ENCODE assay signal across 18 cellular contexts in the genomic region with DNA sequence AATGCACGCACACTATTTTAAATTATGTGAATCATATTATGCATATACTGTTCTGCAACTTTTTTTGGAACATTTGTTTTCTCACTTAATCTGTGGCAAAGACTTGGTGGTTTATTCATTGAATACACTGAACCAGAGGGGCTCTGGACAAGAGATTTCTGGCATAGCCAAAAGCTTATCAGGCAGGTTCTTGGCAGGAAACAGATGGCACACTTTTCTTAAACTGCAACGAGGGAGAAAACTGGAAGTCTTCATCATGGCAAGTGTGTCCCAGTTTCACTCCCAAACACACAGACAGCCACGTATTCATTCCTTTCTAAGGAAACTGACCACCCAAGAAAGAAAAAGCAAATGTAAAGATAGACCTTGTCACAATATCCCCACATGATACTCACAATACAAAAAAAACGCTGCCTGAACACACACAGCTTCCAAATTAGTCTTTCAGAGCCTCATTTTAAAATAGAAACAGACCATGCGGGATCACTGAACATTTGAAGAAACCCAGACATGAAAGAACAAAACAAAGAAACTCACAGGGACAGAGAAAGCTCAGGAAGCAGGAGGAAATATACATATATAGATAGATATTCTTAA. TPM values are rescaled to one million over a fixed set of nuclear protein-coding genes. Genes with fewer than 3 reads are reported as not detected.
DNase-seq lines count a peak whose midpoint lies in the region; ATAC-seq and TF ChIP-seq lines count a peak whose summit lies in the region.
"Had no signal": no experiment of that assay in that cellular context is flagged by ENCODE, and none has a peak within 500 bp of the region (broad histone marks: within the 10 kb centered on the region; RNA-seq: fewer than 3 reads in every experiment).

No MANE protein-coding gene starts in this region.

- H3K27ac Mint-ChIP-seq in activated CD4-positive, alpha-beta memory T cell treated with anti-CD3 and anti-CD28 coated beads for 36 hours, result no peak overlapping the region
- H3K27ac Mint-ChIP-seq: activated naive CD4-positive, alpha-beta T cell treated with anti-CD3 and anti-CD28 coated beads for 36 hours; CD4-positive, alpha-beta memory T cell had no signal

- peaks cover 4% of the 10 kb centered on the region for H3K27me3 Mint-ChIP-seq in activated CD4-positive, alpha-beta memory T cell treated with anti-CD3 and anti-CD28 coated beads for 36 hours

- no peak overlapping the region for H2BK5ac ChIP-seq in mesendoderm (ENCODE audit: low read length)

- H3K9me3 Mint-ChIP-seq in activated CD4-positive, alpha-beta memory T cell treated with anti-CD3 and anti-CD28 coated beads for 36 hours, result no peaks in the 10 kb centered on the region
- H3K9me3 Mint-ChIP-seq: activated naive CD4-positive, alpha-beta T cell treated with anti-CD3 and anti-CD28 coated beads for 36 hours; CD4-positive, alpha-beta memory T cell had no signal

- no peaks in the 10 kb centered on the region for H4K20me1 ChIP-seq in MM.1S (ENCODE audit: insufficient read depth, low read length)

- no peaks in the 10 kb centered on the region for H3K4me1 Mint-ChIP-seq in activated CD4-positive, alpha-beta memory T cell treated with anti-CD3 and anti-CD28 coated beads for 36 hours (ENCODE audit: low read depth)
- H3K4me1 Mint-ChIP-seq: CD4-positive, alpha-beta memory T cell had no signal

- no peak overlapping the region for H3K4ac ChIP-seq in mesendoderm (ENCODE audit: low read depth, low read length)

- H3K4me2 ChIP-seq in mesendoderm (ENCODE audit: low read length) (no peak overlapping the region), MM.1S (ENCODE audit: low read depth, low read length) (no peak overlapping the region)

- H3K23ac ChIP-seq in mesendoderm (ENCODE audit: low read length), result no peak overlapping the region

- H2BK120ac ChIP-seq in mesendoderm (ENCODE audit: low read depth, low read length), result no peak overlapping the region

- H3K4me3 ChIP-seq in heart left ventricle (peak overlapping the region in 5 of 12 donors; percentile 13 to 31 (median 17)), right atrium auricular region (no peak overlapping the region), mesendoderm (ENCODE audit: low read length) (no peak overlapping the region), thoracic aorta (peak overlapping the region; percentile 38), MM.1S (ENCODE audit: low read length) (no peak overlapping the region)
- H3K4me3 ChIP-seq: lower lobe of right lung, tibial nerve had no signal

- H3K4me3 Mint-ChIP-seq in activated CD4-positive, alpha-beta memory T cell treated with anti-CD3 and anti-CD28 coated beads for 36 hours, result no peak overlapping the region
- H3K4me3 Mint-ChIP-seq: activated naive CD4-positive, alpha-beta T cell treated with anti-CD3 and anti-CD28 coated beads for 36 hours; CD4-positive, alpha-beta memory T cell had no signal

- peak overlapping the region in 11 of 12 donors; percentile 24 to 76 (median 44) for H3K27ac ChIP-seq in heart left ventricle
- peak overlapping the region in 1 of 2 donors; percentile 40 for H3K27ac ChIP-seq in right atrium auricular region
- H3K27ac ChIP-seq in mesendoderm (ENCODE audit: low read depth, low read length), result no peak overlapping the region
- no peak overlapping the region for H3K27ac ChIP-seq in thoracic aorta
- no peak overlapping the region for H3K27ac ChIP-seq in MM.1S (ENCODE audit: low read length)
- H3K27ac ChIP-seq: lower lobe of right lung had no signal

- no peaks in the 10 kb centered on the region for H3K9me2 ChIP-seq in MM.1S (replicated peaks; ENCODE audit: insufficient read depth, low read length)

- H3K36me3 Mint-ChIP-seq in activated CD4-positive, alpha-beta memory T cell treated with anti-CD3 and anti-CD28 coated beads for 36 hours, result no peaks in the 10 kb centered on the region
- H3K36me3 Mint-ChIP-seq: brain; CD4-positive, alpha-beta memory T cell had no signal

- H3K27me3 ChIP-seq in heart left ventricle, result no peaks in the 10 kb centered on the region
- H3K27me3 ChIP-seq in right atrium auricular region, result no peaks in the 10 kb centered on the region
- no peaks in the 10 kb centered on the region for H3K27me3 ChIP-seq in mesendoderm (ENCODE audit: insufficient read depth, low read length, poor library complexity)
- H3K27me3 ChIP-seq in thoracic aorta (replicated peaks; ENCODE audit: insufficient read depth), result no peaks in the 10 kb centered on the region
- H3K27me3 ChIP-seq in MM.1S (replicated peaks; ENCODE audit: insufficient read depth, low read length), result no peaks in the 10 kb centered on the region
- H3K27me3 ChIP-seq: tibial nerve had no signal

- H3K56ac ChIP-seq in mesendoderm (ENCODE audit: low read length), result no peak overlapping the region

- no peak for TF ChIP-seq POLR2A in heart left ventricle (IDR thresholded peaks at IDR 0.05)

- H3K79me1 ChIP-seq in mesendoderm (ENCODE audit: low read length), result no peaks in the 10 kb centered on the region

- H3K36me3 ChIP-seq in heart left ventricle (no peaks in the 10 kb centered on the region), right atrium auricular region (no peaks in the 10 kb centered on the region), mesendoderm (ENCODE audit: control insufficient read depth, insufficient read depth, low read length) (no peaks in the 10 kb centered on the region), thoracic aorta (no peaks in the 10 kb centered on the region), MM.1S (replicated peaks; ENCODE audit: insufficient read depth, low read length) (no peaks in the 10 kb centered on the region)
- H3K36me3 ChIP-seq: lower lobe of right lung, tibial nerve had no signal

- DNase-seq in heart left ventricle (no peak), right atrium auricular region (ENCODE audit: low spot score) (no peak), astrocyte of the hippocampus (ENCODE audit: low read depth, low spot score) (peak; percentile 39), mesendoderm (no peak), thoracic aorta (ENCODE audit: low spot score) (no peak), AG08396 (ENCODE audit: low spot score) (no peak), MM.1S (no peak)
- DNase-seq in activated CD4-positive, alpha-beta memory T cell treated with anti-CD3 and anti-CD28 coated beads for 36 hours, result no peak
- DNase-seq: activated CD8-positive, alpha-beta memory T cell treated with anti-CD3 and anti-CD28 coated beads, Interleukin-2, amount 50 U/mL, for 48 hours; activated naive CD4-positive, alpha-beta T cell treated with anti-CD3 and anti-CD28 coated beads for 36 hours; CD4-positive, alpha-beta memory T cell; effector CD4-positive, alpha-beta T cell; lower lobe of right lung; NCI-H2081 treated with DMSO at 0.1 percent for 48 hours; NCI-H774; RPMI8226 had no signal

- H3F3A ChIP-seq in MM.1S (ENCODE audit: insufficient read depth, low read length), result no peaks in the 10 kb centered on the region

- ATAC-seq in heart left ventricle, result peak in 3 of 4 donors; percentile 39 to 51 (median 42)
- ATAC-seq in thoracic aorta (ENCODE audit: insufficient number of reproducible peaks, low FRiP score, low read depth), result no peak
- ATAC-seq: lower lobe of right lung had no signal

- no peak overlapping the region for H4K8ac ChIP-seq in mesendoderm (ENCODE audit: low read depth, low read length)

- H4K5ac ChIP-seq in mesendoderm (ENCODE audit: low read length), result no peak overlapping the region

- TF ChIP-seq CTCF in heart left ventricle (IDR thresholded peaks at IDR 0.05) (no peak), right atrium auricular region (IDR thresholded peaks at IDR 0.05) (no peak), thoracic aorta (IDR thresholded peaks at IDR 0.05) (no peak), MM.1S (IDR thresholded peaks at IDR 0.05; ENCODE audit: low read length) (no peak)

- no peak overlapping the region for H2AK5ac ChIP-seq in mesendoderm (ENCODE audit: low read length)

- H3K9me3 ChIP-seq in heart left ventricle, result peaks cover 0 to 3% (median 0%) of the 10 kb centered on the region in 12 donors
- H3K9me3 ChIP-seq in right atrium auricular region, result no peaks in the 10 kb centered on the region
- H3K9me3 ChIP-seq in thoracic aorta, result no peaks in the 10 kb centered on the region
- no peaks in the 10 kb centered on the region for H3K9me3 ChIP-seq in MM.1S (replicated peaks; ENCODE audit: insufficient read depth, low read length)
- H3K9me3 ChIP-seq: lower lobe of right lung had no signal

- POLR2A ChIA-PET in activated CD4-positive, alpha-beta memory T cell treated with anti-CD3 and anti-CD28 coated beads for 36 hours (lab: Charles Lee), result no interaction called here

- H3K79me2 ChIP-seq in mesendoderm (ENCODE audit: control insufficient read depth, insufficient read depth, low read length), result no peaks in the 10 kb centered on the region
- no peaks in the 10 kb centered on the region for H3K79me2 ChIP-seq in MM.1S (ENCODE audit: low read length)

- H3K4me1 ChIP-seq in heart left ventricle (peaks cover 0 to 12% (median 6%) of the 10 kb centered on the region in 12 donors), right atrium auricular region (no peaks in the 10 kb centered on the region), mesendoderm (ENCODE audit: control insufficient read depth, low read depth, low read length) (no peaks in the 10 kb centered on the region), thoracic aorta (ENCODE audit: control insufficient read depth in 1 of 2, low read depth in 2 of 2) (peaks cover 2 to 7% of the 10 kb centered on the region in 2 donors), MM.1S (ENCODE audit: low read length) (no peaks in the 10 kb centered on the region)
- H3K4me1 ChIP-seq: lower lobe of right lung had no signal

- H2BK15ac ChIP-seq in mesendoderm (replicated peaks; ENCODE audit: low read depth), result no peak overlapping the region

- intact Hi-C loops in heart left ventricle (cut with DNase I), result no loop called here
- intact Hi-C loops in activated CD4-positive, alpha-beta memory T cell treated with anti-CD3 and anti-CD28 coated beads for 36 hours (cut with micrococcal nuclease), result no loop called here

- 17 to 20% (median 18%) methylated on average over 5 of the region's 5 CpGs for WGBS in heart left ventricle, 4 donors
- no CpG with 5 or more reads among the region's 5 CpGs for WGBS in mesendoderm (ENCODE audit: extremely low coverage, insufficient coverage, low lambda C conversion rate)

- H3K18ac ChIP-seq in mesendoderm (ENCODE audit: low read length), result peak overlapping the region; percentile 45

- H3K9ac ChIP-seq in mesendoderm (ENCODE audit: low read length), result no peak overlapping the region
- H3K9ac ChIP-seq in MM.1S (ENCODE audit: low read length), result no peak overlapping the region

- H2AFZ ChIP-seq in MM.1S (ENCODE audit: low read length), result no peak overlapping the region

- CTCF ChIA-PET in activated CD4-positive, alpha-beta memory T cell treated with anti-CD3 and anti-CD28 coated beads for 36 hours (lab: Charles Lee), result no interaction called here

RNA-seq across cellular contexts. Expression of gene RTTN, which starts 40.6 kb away (rescaled TPM):
- total RNA-seq in heart left ventricle (10 to 100 TPM in 3 of 9 donors, 1 to 10 TPM in 6; 6.6 to 14.3 (median 8.8) TPM), right atrium auricular region (1 to 10 TPM; 6.3 to 8.0 TPM), thoracic aorta (10 to 100 TPM; 13.1 to 20.7 TPM)
- polyA plus RNA-seq in heart left ventricle, result 1 to 10 TPM; 5.8 TPM
- 6.4 TPM for polyA plus RNA-seq in mesendoderm (2013, experiment 1 of 2)
- 6.1 TPM for polyA plus RNA-seq in mesendoderm (2013, experiment 2 of 2)
- total RNA-seq in activated CD4-positive, alpha-beta memory T cell treated with anti-CD3 and anti-CD28 coated beads for 36 hours, result 10 to 100 TPM; 27.3 to 28.9 TPM

RNA-seq across cellular contexts. Expression of gene SOCS6, which starts 42.8 kb away (rescaled TPM):
- total RNA-seq in heart left ventricle, result 10 to 100 TPM; 18.2 to 32.9 (median 21.8) TPM
- polyA plus RNA-seq in heart left ventricle, result 10 to 100 TPM in 1 of 2 donors, 1 to 10 TPM in 1; 6.5 to 15.9 TPM
- total RNA-seq in right atrium auricular region, result 10 to 100 TPM; 16.2 to 18.7 TPM
- polyA plus RNA-seq in mesendoderm (2013, experiment 1 of 2), result 20.5 TPM
- 21.0 TPM for polyA plus RNA-seq in mesendoderm (2013, experiment 2 of 2)
- 10 to 100 TPM; 20.3 to 21.3 TPM for total RNA-seq in thoracic aorta
- total RNA-seq in activated CD4-positive, alpha-beta memory T cell treated with anti-CD3 and anti-CD28 coated beads for 36 hours, result 1 to 10 TPM in 1 of 2 experiments, under 1 TPM in 1; 0.75 to 1.3 TPM

Comparison
In these comparisons a context has a peak if more than half of its experiments do, and no peak if none do; other contexts are left out.
1. H3K27ac ChIP-seq: peak in heart left ventricle (11 of 12); none in mesendoderm (single experiment), thoracic aorta (0 of 2) and MM.1S (single experiment).
2. RNA of gene SOCS6, which starts 42.8 kb away (total RNA-seq): 18.2 to 32.9 TPM in heart left ventricle, 20.3 to 21.3 TPM in thoracic aorta and 16.2 to 18.7 TPM in right atrium auricular region; 0.75 to 1.3 TPM in activated CD4-positive, alpha-beta memory T cell treated with anti-CD3 and anti-CD28 coated beads for 36 hours; every median in the first group is over 4 times any median in the second.